Comparison of ENCODE assay signal across 15 cellular contexts in genomic region chr7:137923380-137923779, GRCh38.
A peak's percentile ranks its signal among the peaks of the same experiment; 100 is the strongest.
DNase-seq lines count a peak whose midpoint lies in the region; ATAC-seq and TF ChIP-seq lines count a peak whose summit lies in the region.
"Had no signal": no experiment of that assay in that cellular context is flagged by ENCODE, and none has a peak within 500 bp of the region (broad histone marks: within the 10 kb centered on the region; RNA-seq: fewer than 3 reads in every experiment).

No MANE protein-coding gene starts in this region.

- H3K4me1 ChIP-seq in smooth muscle cell (ENCODE audit: low read depth), result peaks cover 7% of the 10 kb centered on the region

- peaks cover 34% of the 10 kb centered on the region for H3K4me1 Mint-ChIP-seq in activated T-cell treated with anti-CD3 and anti-CD28 coated beads, Interleukin-2, amount 50 U/mL, for 72 hours (ENCODE audit: low read depth)
- H3K4me1 Mint-ChIP-seq: B cell had no signal

- no peaks in the 10 kb centered on the region for H3K27me3 ChIP-seq in smooth muscle cell (ENCODE audit: low read depth)

- peaks cover 5% of the 10 kb centered on the region for H3F3A ChIP-seq in smooth muscle cell (ENCODE audit: low read depth)

- H3K36me3 ChIP-seq in smooth muscle cell (ENCODE audit: low read depth), result peaks cover 14% of the 10 kb centered on the region

- peaks cover 77% of the 10 kb centered on the region for H3K79me2 ChIP-seq in smooth muscle cell (ENCODE audit: low read depth)

- no peak for TF ChIP-seq CTCF in epithelial cell of esophagus (IDR thresholded peaks at IDR 0.05; ENCODE audit: insufficient read depth, low read depth, low read length, missing control alignments)
- no peak for TF ChIP-seq CTCF in smooth muscle cell (IDR thresholded peaks at IDR 0.05; ENCODE audit: borderline replicate concordance, insufficient read depth, poor library complexity, severe bottlenecking)

- H3K4me3 ChIP-seq in epithelial cell of esophagus (ENCODE audit: low read length), result no peak overlapping the region
- H3K4me3 ChIP-seq in smooth muscle cell, result no peak overlapping the region
- H3K4me3 ChIP-seq: skin epidermis had no signal

- H3K9ac ChIP-seq in smooth muscle cell (ENCODE audit: low read depth), result no peak overlapping the region

- H3K27ac Mint-ChIP-seq in activated T-cell treated with anti-CD3 and anti-CD28 coated beads, Interleukin-2, amount 50 U/mL, for 72 hours, result peak overlapping the region; percentile 39
- H3K27ac Mint-ChIP-seq: B cell had no signal

- DNase-seq in activated T-cell treated with anti-CD3 and anti-CD28 coated beads, Interleukin-2, amount 50 U/mL, for 72 hours, result peak in 1 of 2 donors; percentile 38
- DNase-seq in activated T-cell treated with anti-CD3 and anti-CD28 coated beads for 4 hours, result no peak
- DNase-seq in RKO (ENCODE audit: low spot score), result peak; percentile 85
- DNase-seq in epithelial cell of esophagus (ENCODE audit: low read depth), result peak; percentile 78
- no peak for DNase-seq in smooth muscle cell (lab: John Stamatoyannopoulos, UW; ENCODE audit: unreplicated experiment)
- no peak for DNase-seq in CD1c-positive myeloid dendritic cell (ENCODE audit: extremely low spot score)
- no peak for DNase-seq in NCI-H446 treated with DMSO at 0.1 percent for 48 hours (lab: John Stamatoyannopoulos, UW)
- DNase-seq: activated effector memory CD4-positive, alpha-beta T cell treated with Interleukin-2 at 50 U/mL for 16 hours; naive thymus-derived CD8-positive, alpha-beta T cell; NCI-H226 had no signal

- peak overlapping the region; percentile 32 for H3K27ac ChIP-seq in smooth muscle cell (ENCODE audit: low read depth)
- H3K27ac ChIP-seq: RWPE1, skin epidermis, VCaP had no signal

- peaks cover 78% of the 10 kb centered on the region for H4K20me1 ChIP-seq in smooth muscle cell (ENCODE audit: low read depth)

- peaks cover 3 to 14% of the 10 kb centered on the region in 2 donors for H3K36me3 Mint-ChIP-seq in activated T-cell treated with anti-CD3 and anti-CD28 coated beads, Interleukin-2, amount 50 U/mL, for 72 hours (ENCODE audit: insufficient read depth in 2 of 2)

- peak overlapping the region in 1 of 2 donors; percentile 1 for H3K4me3 Mint-ChIP-seq in activated T-cell treated with anti-CD3 and anti-CD28 coated beads, Interleukin-2, amount 50 U/mL, for 72 hours
- H3K4me3 Mint-ChIP-seq: B cell; naive thymus-derived CD8-positive, alpha-beta T cell had no signal

- ATAC-seq in activated T-cell treated with anti-CD3 and anti-CD28 coated beads, Interleukin-2, amount 50 U/mL, for 72 hours (replicated peaks in 1 of 2), result peak; percentile 92 to 97
- no peak for ATAC-seq in GM21717 (IDR thresholded peaks at IDR 0.05; ENCODE audit: unreplicated experiment)
- ATAC-seq: naive thymus-derived CD8-positive, alpha-beta T cell had no signal

- no peak overlapping the region for H3K4me2 ChIP-seq in smooth muscle cell

- H2AFZ ChIP-seq in smooth muscle cell (ENCODE audit: low read depth), result no peak overlapping the region

- no peaks in the 10 kb centered on the region for H3K9me3 Mint-ChIP-seq in activated T-cell treated with anti-CD3 and anti-CD28 coated beads, Interleukin-2, amount 50 U/mL, for 72 hours
- H3K9me3 Mint-ChIP-seq: naive thymus-derived CD8-positive, alpha-beta T cell had no signal

- H3K9me3 ChIP-seq in smooth muscle cell (replicated peaks; ENCODE audit: low read depth), result no peaks in the 10 kb centered on the region

- 69% methylated on average over 5 of the region's 5 CpGs for WGBS in smooth muscle cell (ENCODE audit: low lambda C conversion rate)

- no peaks in the 10 kb centered on the region for H3K27me3 Mint-ChIP-seq in activated T-cell treated with anti-CD3 and anti-CD28 coated beads, Interleukin-2, amount 50 U/mL, for 72 hours (ENCODE audit: low read depth)
- H3K27me3 Mint-ChIP-seq: B cell; naive thymus-derived CD8-positive, alpha-beta T cell had no signal

Comparison
In these comparisons a context has a peak if more than half of its experiments do, and no peak if none do; other contexts are left out.
1. DNase-seq: peak in RKO (single experiment) and epithelial cell of esophagus (single experiment); none in activated T-cell treated with anti-CD3 and anti-CD28 coated beads for 4 hours (single experiment), smooth muscle cell (single experiment), CD1c-positive myeloid dendritic cell (single experiment) and NCI-H446 treated with DMSO at 0.1 percent for 48 hours (single experiment).